8 cellular contexts compared by ENCODE assay signal in the genomic region with DNA sequence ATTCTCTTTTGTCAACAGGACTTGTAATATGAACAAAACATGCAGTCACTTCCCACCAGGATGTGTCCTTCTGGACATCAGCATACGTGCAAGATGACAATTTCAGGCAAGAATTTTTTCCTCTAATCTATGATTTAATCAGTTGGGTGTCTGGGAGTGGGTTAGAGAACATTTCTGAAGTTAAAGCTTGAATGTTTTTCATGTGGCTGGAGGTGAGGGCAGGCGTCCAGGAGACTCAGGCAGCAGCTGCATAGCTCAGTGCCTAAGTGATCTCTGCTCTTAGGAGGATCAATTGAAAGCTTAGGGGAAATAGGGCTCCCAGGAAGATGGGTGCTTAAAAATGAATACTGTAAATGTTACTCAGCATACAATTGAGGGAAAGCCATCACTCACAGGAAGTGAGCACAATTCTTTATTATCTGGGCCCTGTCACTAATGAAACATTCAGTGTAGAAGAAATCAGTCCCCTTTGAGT.
A peak's percentile ranks its signal among the peaks of the same experiment; 100 is the strongest.
DNase-seq lines count a peak whose midpoint lies in the region; ATAC-seq and TF ChIP-seq lines count a peak whose summit lies in the region.

No MANE protein-coding gene starts in this region.

- H3K27me3 Mint-ChIP-seq in GM23338 (ENCODE audit: insufficient read depth, low read depth, poor library complexity) = no peaks in the 10 kb centered on the region
- no peaks in the 10 kb centered on the region for H3K27me3 Mint-ChIP-seq in WTC11 (ENCODE audit: low read depth)

- ATAC-seq in GM23338 (peak; percentile 29; the same call in 2 of the 3 replicates), WTC11 (peak; percentile 69), Right ventricle myocardium superior (ENCODE audit: poor library complexity) (peak; percentile 66), sciatic nerve (peak; percentile 56)

- H3K4me3 Mint-ChIP-seq in GM23338 (no peak overlapping the region), WTC11 (no peak overlapping the region)

- H4K20me1 ChIP-seq in GM23338 (replicated peaks; ENCODE audit: insufficient read depth) = no peaks in the 10 kb centered on the region

- no peak for TF ChIP-seq CTCF in GM23338 (conservative IDR thresholded peaks at IDR 0.05; ENCODE audit: low read depth in 2 of 2)
- TF ChIP-seq CTCF in WTC11 (IDR thresholded peaks at IDR 0.05) = no peak

- intact Hi-C loops in Right ventricle myocardium superior (cut with DNase I) (no loop called here), sciatic nerve (cut with DNase I) (no loop called here)

- H2AFZ ChIP-seq in GM23338 = no peak overlapping the region

- CTCF ChIA-PET in WTC11 (lab: Charles Lee) = no interaction called here

- no peak for TF ChIP-seq POLR2A in erythroblast (IDR thresholded peaks at IDR 0.05; ENCODE audit: low read length)

- H3K36me3 Mint-ChIP-seq in GM23338 (ENCODE audit: low read depth) (no peaks in the 10 kb centered on the region), WTC11 (no peaks in the 10 kb centered on the region)

- H3K27ac Mint-ChIP-seq in GM23338 (peak overlapping the region; percentile 46; the same call in 1 of the 2 replicates), WTC11 (peak overlapping the region; percentile 87; the same call in 1 of the 2 replicates)

- H3K79me2 ChIP-seq in GM23338 (replicated peaks; ENCODE audit: insufficient read depth) = no peaks in the 10 kb centered on the region

- POLR2A ChIA-PET in WTC11 (lab: Charles Lee) = no interaction called here

- H3K27ac ChIP-seq in GM23338 (ENCODE audit: low read depth) = peak overlapping the region; percentile 33; the same call in 1 of the 2 replicates

- H3K4me3 ChIP-seq in GM23338 = no peak overlapping the region

- peak overlapping the region; percentile 23; the same call in 1 of the 2 replicates for H3K4me2 ChIP-seq in GM23338

- no peaks in the 10 kb centered on the region for H3K27me3 ChIP-seq in GM23338 (ENCODE audit: insufficient read depth)

- H3K9me3 Mint-ChIP-seq in GM23338 (0 out of 3 replicates have a peak, but pooled peaks cover under 1% of the 10 kb centered on the region), WTC11 (no peaks in the 10 kb centered on the region; the same call in none of the 2 replicates)

- H3K4me1 Mint-ChIP-seq in GM23338 (peaks cover 26% of the 10 kb centered on the region), WTC11 (peaks cover 28% of the 10 kb centered on the region)

- no peaks in the 10 kb centered on the region for H3F3A ChIP-seq in GM23338 (replicated peaks; ENCODE audit: low read depth)

- no peaks in the 10 kb centered on the region for H3K9me2 ChIP-seq in GM23338 (ENCODE audit: insufficient read depth)

- H3K36me3 ChIP-seq in GM23338 (ENCODE audit: insufficient read depth) = no peaks in the 10 kb centered on the region

- peaks cover 20% of the 10 kb centered on the region for H3K4me1 ChIP-seq in GM23338 (ENCODE audit: insufficient read depth)

- DNase-seq in GM23338 (ENCODE audit: low spot score) (no peak), WTC11 (ENCODE audit: low spot score) (no peak), Right ventricle myocardium superior (peak; percentile 52), sciatic nerve (ENCODE audit: low spot score) (no peak), NCI-H774 (lab: John Stamatoyannopoulos, UW) (no peak), inferior parietal cortex (ENCODE audit: extremely low spot score) (no peak), erythroblast (lab: John Stamatoyannopoulos, UW) (no peak), superior temporal gyrus (ENCODE audit: extremely low spot score) (no peak)

TF ChIP-seq in GM23338, 12 proteins besides CTCF, POLR2A, EP300 and RAD21:
- TF ChIP-seq ZNF331 (CRISPR knock-in tag; IDR thresholded peaks at IDR 0.05; ENCODE audit: low read depth) (no peak), EZH2phosphoT487 (IDR thresholded peaks at IDR 0.05; ENCODE audit: unreplicated experiment) (no peak), POLR2AphosphoS5 (IDR thresholded peaks at IDR 0.05; ENCODE audit: low read depth) (no peak)
TF ChIP-seq in GM23338: peak in this region for 0.

TF ChIP-seq in WTC11, 78 proteins besides CTCF, POLR2A, EP300 and RAD21:
- TF ChIP-seq ZNF396 (CRISPR knock-in tag; IDR thresholded peaks at IDR 0.05; ENCODE audit: borderline replicate concordance) (no peak), ZNF671 (CRISPR knock-in tag; IDR thresholded peaks at IDR 0.05) (no peak), NR3C1 (CRISPR knock-in tag; conservative IDR thresholded peaks at IDR 0.05; ENCODE audit: low read depth) (no peak)
